In genomic region chr20:49567421-49568256, GRCh38 we compare ENCODE assay signal across 11 cellular contexts. TPM values are rescaled to one million over a fixed set of nuclear protein-coding genes. Genes with fewer than 3 reads are reported as not detected.
DNase-seq lines count a peak whose midpoint lies in the region; ATAC-seq and TF ChIP-seq lines count a peak whose summit lies in the region.
"Had no signal": no experiment of that assay in that cellular context is flagged by ENCODE, and none has a peak within 500 bp of the region (broad histone marks: within the 10 kb centered on the region; RNA-seq: fewer than 3 reads in every experiment).

Gene PTGIS, minus strand, starts transcription at chr20:49568137. Its CDS starts 21 bp downstream, at chr20:49568116.

- no peak within 1 kb of the TSS for H2BK15ac ChIP-seq in mesenchymal stem cell (ENCODE audit: low read depth, poor library complexity, severe bottlenecking)

- H3K9me2 ChIP-seq in Karpas-422 (replicated peaks; ENCODE audit: insufficient read depth, low read length): no peaks in the 10 kb centered on the region

- H3K23ac ChIP-seq in mesenchymal stem cell (ENCODE audit: low read length in 2 of 2): peak within 1 kb of the TSS in 1 of 2 experiments; percentile 32

- 14% methylated on average over 41 of the region's 68 CpGs for WGBS in mesenchymal stem cell
- WGBS in thyroid gland, 2 donors: 31 to 36% methylated on average over 15 to 26 of the region's 68 CpGs

- intact Hi-C loops in thyroid gland (cut with DNase I): no loop called here

- no peak within 1 kb of the TSS for H3K4ac ChIP-seq in mesenchymal stem cell (ENCODE audit: low read depth in 1 of 2, low read length in 2 of 2)

- peak within 1 kb of the TSS in 1 of 2 experiments; percentile 49 for H3K18ac ChIP-seq in mesenchymal stem cell (ENCODE audit: low read depth in 1 of 2, low read length in 2 of 2)

- H3K4me1 ChIP-seq in mesenchymal stem cell (ENCODE audit: control insufficient read depth, insufficient read depth, low read depth, low read length) (peaks cover 20% of the 10 kb centered on the region), thyroid gland (peaks cover 4 to 8% of the 10 kb centered on the region in 2 donors), Karpas-422 (ENCODE audit: low read length) (no peaks in the 10 kb centered on the region)

- no peak within 1 kb of the TSS for H2BK120ac ChIP-seq in mesenchymal stem cell (ENCODE audit: low read depth, low read length)

- DNase-seq in NCI-H510A treated with DMSO at 0.1 percent for 48 hours (lab: John Stamatoyannopoulos, UW) (peak; percentile 5), NCI-H510A (lab: John Stamatoyannopoulos, UW) (no peak), dermis blood vessel endothelial cell (peak; percentile 46), mesenchymal stem cell (peak; percentile 15), thyroid gland (peak in 1 of 2 donors; percentile 5), Karpas-422 (no peak), Ammon's horn (ENCODE audit: low spot score) (no peak)
- DNase-seq: anterior cingulate cortex; CD4-positive, CD25-positive, alpha-beta regulatory T cell had no signal

- H3K4me3 ChIP-seq in mesenchymal stem cell (ENCODE audit: insufficient read depth in 1 of 2, low read depth in 1 of 2, low read length in 2 of 2): peak within 1 kb of the TSS; percentile 72 to 93
- H3K4me3 ChIP-seq in thyroid gland (replicated peaks in 1 of 3): peak within 1 kb of the TSS in 1 of 3 donors; percentile 30
- H3K4me3 ChIP-seq in Karpas-422 (ENCODE audit: low read length): no peak within 1 kb of the TSS

- H3K9me3 ChIP-seq in mesenchymal stem cell (ENCODE audit: control insufficient read depth, low read length) (no peaks in the 10 kb centered on the region), thyroid gland (no peaks in the 10 kb centered on the region), Karpas-422 (ENCODE audit: low read length) (no peaks in the 10 kb centered on the region)

- H3K36me3 ChIP-seq in mesenchymal stem cell (ENCODE audit: control insufficient read depth in 1 of 2, insufficient read depth in 2 of 2, low read depth in 1 of 2, low read length in 2 of 2) (peaks cover 0 to 31% of the 10 kb centered on the region in 2 experiments), thyroid gland (no peaks in the 10 kb centered on the region), Karpas-422 (ENCODE audit: insufficient read depth, low read length) (no peaks in the 10 kb centered on the region)

- H2BK12ac ChIP-seq in mesenchymal stem cell (ENCODE audit: low read length in 2 of 2): no peak within 1 kb of the TSS

- peak within 1 kb of the TSS; percentile 57 for H2AK5ac ChIP-seq in mesenchymal stem cell (ENCODE audit: low read length, severe bottlenecking)

- TF ChIP-seq POLR2A in thyroid gland (IDR thresholded peaks at IDR 0.05): no peak

- no peak for ATAC-seq in GM18517 (IDR thresholded peaks at IDR 0.05; ENCODE audit: unreplicated experiment)

- H3K27ac ChIP-seq in mesenchymal stem cell (ENCODE audit: low read length, poor library complexity, severe bottlenecking): no peak within 1 kb of the TSS
- peak within 1 kb of the TSS in 2 of 3 donors; percentile 34 to 48 for H3K27ac ChIP-seq in thyroid gland
- no peak within 1 kb of the TSS for H3K27ac ChIP-seq in Karpas-422 (ENCODE audit: low read length)

- no peak within 1 kb of the TSS for H2BK5ac ChIP-seq in mesenchymal stem cell (ENCODE audit: low read depth, low read length, poor library complexity, severe bottlenecking)

- no peak for TF ChIP-seq CTCF in thyroid gland (IDR thresholded peaks at IDR 0.05)

- no peak within 1 kb of the TSS for H4K8ac ChIP-seq in mesenchymal stem cell (ENCODE audit: low read length)

- no peaks in the 10 kb centered on the region for H3K79me1 ChIP-seq in mesenchymal stem cell (replicated peaks; ENCODE audit: low read length, poor library complexity, severe bottlenecking)

- no peaks in the 10 kb centered on the region for H3K79me2 ChIP-seq in Karpas-422 (ENCODE audit: low read length)

- no peaks in the 10 kb centered on the region for H4K20me1 ChIP-seq in Karpas-422 (ENCODE audit: insufficient read depth, low read depth, low read length)

- H3K4me2 ChIP-seq in mesenchymal stem cell (ENCODE audit: low read length, poor library complexity, severe bottlenecking) (peak within 1 kb of the TSS; percentile 81), Karpas-422 (ENCODE audit: low read depth, low read length, poor library complexity, severe bottlenecking) (no peak within 1 kb of the TSS)

- H3K14ac ChIP-seq in mesenchymal stem cell (ENCODE audit: low read length in 2 of 2): no peak within 1 kb of the TSS

- H4K91ac ChIP-seq in mesenchymal stem cell (ENCODE audit: low read length): no peak within 1 kb of the TSS

- H3K9ac ChIP-seq in mesenchymal stem cell (ENCODE audit: low read length) (peak within 1 kb of the TSS; percentile 99), Karpas-422 (ENCODE audit: low read length) (no peak within 1 kb of the TSS)

- H3K27me3 ChIP-seq in mesenchymal stem cell (ENCODE audit: control insufficient read depth in 1 of 2, insufficient read depth in 1 of 2, low read length in 2 of 2) (no peaks in the 10 kb centered on the region), thyroid gland (peaks cover 4% of the 10 kb centered on the region), Karpas-422 (ENCODE audit: low read length) (no peaks in the 10 kb centered on the region)

- H2AFZ ChIP-seq in mesenchymal stem cell (ENCODE audit: low read depth, low read length): no peak within 1 kb of the TSS
- H2AFZ ChIP-seq in Karpas-422 (ENCODE audit: low read length): no peak within 1 kb of the TSS

RNA-seq across cellular contexts. Expression of gene PTGIS, which starts in this region (rescaled TPM):
- total RNA-seq in dermis blood vessel endothelial cell (1.9 and 2.0 TPM in 2 replicates), thyroid gland (10 to 100 TPM in 3 of 4 donors, 1 to 10 TPM in 1; 4.4 to 41.2 (median 16.2) TPM)
- polyA plus RNA-seq in mesenchymal stem cell (2013, experiment 1 of 2): 0.01 TPM
- 0.01 TPM for polyA plus RNA-seq in mesenchymal stem cell (2013, experiment 2 of 2)
- not detected in 2 replicates for total RNA-seq in Karpas-422 (2014; rRNA removed; shearing (Covaris generic); ENCODE audit: low replicate concordance)
- total RNA-seq: CD4-positive, CD25-positive, alpha-beta regulatory T cell had no signal
- polyA plus RNA-seq: CD4-positive, CD25-positive, alpha-beta regulatory T cell; IgD-negative memory B cell had no signal

Comparison
In these comparisons a context has a peak if more than half of its experiments do, and no peak if none do; other contexts are left out.
1. DNase-seq: peak in NCI-H510A treated with DMSO at 0.1 percent for 48 hours (single experiment), dermis blood vessel endothelial cell (single experiment) and mesenchymal stem cell (single experiment); none in NCI-H510A (single experiment), Karpas-422 (single experiment) and Ammon's horn (single experiment).
2. H3K27ac ChIP-seq: peak in thyroid gland (2 of 3); none in mesenchymal stem cell (single experiment) and Karpas-422 (single experiment).